In the genomic region with DNA sequence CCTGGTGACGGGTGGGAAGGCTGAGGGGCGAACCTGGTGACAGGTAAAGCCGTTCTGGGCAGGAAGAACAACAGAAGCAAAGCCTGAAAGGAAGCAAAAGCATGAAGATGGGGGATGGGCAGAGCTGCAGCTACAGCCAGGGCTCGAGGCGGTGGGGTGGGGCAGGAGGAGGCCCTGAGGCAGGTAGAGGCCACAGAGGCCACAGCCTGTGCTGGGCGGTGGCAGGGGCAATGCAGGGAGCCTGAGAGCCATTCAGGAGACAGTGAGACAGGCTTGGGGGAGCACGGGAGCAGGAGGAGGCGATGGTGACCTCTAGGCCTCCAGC, we compare ENCODE assay signal across 14 cellular contexts.
"Had no signal": no experiment of that assay in that cellular context is flagged by ENCODE, and none has a peak within 500 bp of the region (broad histone marks: within the 10 kb centered on the region; RNA-seq: fewer than 3 reads in every experiment).

No MANE protein-coding gene starts in this region.

- H3K4me1 ChIP-seq: prostate gland, sigmoid colon had no signal

- H3K4me3 Mint-ChIP-seq: naive thymus-derived CD4-positive, alpha-beta T cell; T-helper 17 cell had no signal

- H3K9me3 ChIP-seq: prostate gland, sigmoid colon, thoracic aorta had no signal

- H3K9me3 Mint-ChIP-seq: activated naive CD4-positive, alpha-beta T cell treated with anti-CD3 and anti-CD28 coated beads, Interleukin-2, amount 50 U/mL, for 72 hours had no signal

- H3K4me3 ChIP-seq: lung, prostate gland, sigmoid colon, thoracic aorta had no signal

- H3K36me3 ChIP-seq: prostate gland, sigmoid colon, thoracic aorta had no signal

- H3K27ac Mint-ChIP-seq: activated naive CD4-positive, alpha-beta T cell treated with anti-CD3 and anti-CD28 coated beads, Interleukin-2, amount 50 U/mL, for 72 hours; naive thymus-derived CD4-positive, alpha-beta T cell; T-helper 17 cell had no signal

- ATAC-seq: activated naive CD4-positive, alpha-beta T cell treated with anti-CD3 and anti-CD28 coated beads, Interleukin-2, amount 50 U/mL, for 72 hours; naive thymus-derived CD4-positive, alpha-beta T cell; T-helper 17 cell had no signal

- H3K36me3 Mint-ChIP-seq: activated naive CD4-positive, alpha-beta T cell treated with anti-CD3 and anti-CD28 coated beads, Interleukin-2, amount 50 U/mL, for 72 hours; naive thymus-derived CD4-positive, alpha-beta T cell had no signal

- DNase-seq: activated CD4-positive, alpha-beta T cell treated with anti-CD3 and anti-CD28 coated beads, Interleukin-2, amount 50 U/mL, for 1 hour; activated T-cell treated with anti-CD3 and anti-CD28 coated beads, Interleukin-2, amount 50 U/mL, for 1 hour; anterior cingulate cortex; kidney glomerular epithelial cell; naive thymus-derived CD4-positive, alpha-beta T cell; occipital lobe; sigmoid colon; stimulated activated CD4-positive, alpha-beta T cell treated with anti-CD3 and anti-CD28 coated beads, Interleukin-2, amount 100 ng/mL, for 24 hours; stimulated activated naive CD4-positive, alpha-beta T cell treated with Interleukin-2 at 50 U/mL for 16 hours; T-helper 17 cell had no signal

- H3K27ac ChIP-seq: prostate gland, sigmoid colon, thoracic aorta had no signal
